ENCODE assay signal across 20 cellular contexts in genomic region chr1:86500731-86501130, GRCh38. TPM values are rescaled to one million over a fixed set of nuclear protein-coding genes. Genes with fewer than 3 reads are reported as not detected.
"Had no signal": no experiment of that assay in that cellular context is flagged by ENCODE, and none has a peak within 500 bp of the region (broad histone marks: within the 10 kb centered on the region; RNA-seq: fewer than 3 reads in every experiment).

No MANE protein-coding gene starts in this region.

- H3K27ac Mint-ChIP-seq: activated CD8-positive, alpha-beta T cell treated with anti-CD3 and anti-CD28 coated beads, Interleukin-2, amount 10 ng/mL, durations not matched to agents 7 days and 5 days; activated T-helper 1 cell treated with anti-CD3 and anti-CD28 coated beads, Interleukin-12 subunit alpha, Interleukin-12 subunit beta, Interleukin-2, Interleukin-4 antibody, amounts not matched to agents 30 ng/mL and 10 ng/mL and 1 ng/mL, durations not matched to agents 14 hours and 24 hours and 36 hours; nephron; stimulated activated naive CD8-positive, alpha-beta T cell treated with anti-CD3 and anti-CD28 coated beads, Interleukin-15, amount 100 ng/mL, for 72 hours had no signal

- H3K27ac ChIP-seq: thyroid gland, VCaP had no signal

- H3K4me3 ChIP-seq: thyroid gland had no signal

- H3K9me3 ChIP-seq: thyroid gland had no signal

- H3K4me3 Mint-ChIP-seq: activated CD8-positive, alpha-beta T cell treated with anti-CD3 and anti-CD28 coated beads, Interleukin-2, amount 10 ng/mL, durations not matched to agents 7 days and 5 days; activated T-helper 1 cell treated with anti-CD3 and anti-CD28 coated beads, Interleukin-12 subunit alpha, Interleukin-12 subunit beta, Interleukin-2, Interleukin-4 antibody, amounts not matched to agents 30 ng/mL and 10 ng/mL and 1 ng/mL, durations not matched to agents 14 hours and 24 hours and 36 hours; nephron; stimulated activated naive CD8-positive, alpha-beta T cell treated with anti-CD3 and anti-CD28 coated beads, Interleukin-15, amount 100 ng/mL, for 72 hours; T-cell had no signal

- H3K9me3 Mint-ChIP-seq: activated T-helper 1 cell treated with anti-CD3 and anti-CD28 coated beads, Interleukin-12 subunit alpha, Interleukin-12 subunit beta, Interleukin-2, Interleukin-4 antibody, amounts not matched to agents 30 ng/mL and 10 ng/mL and 1 ng/mL, durations not matched to agents 14 hours and 24 hours and 36 hours; nephron; stimulated activated naive CD8-positive, alpha-beta T cell treated with anti-CD3 and anti-CD28 coated beads, Interleukin-15, amount 100 ng/mL, for 72 hours; T-cell had no signal

- H3K27me3 ChIP-seq: thyroid gland had no signal

- ATAC-seq: stimulated activated naive CD8-positive, alpha-beta T cell treated with anti-CD3 and anti-CD28 coated beads, Interleukin-15, amount 100 ng/mL, for 72 hours had no signal

- DNase-seq: activated CD4-positive, alpha-beta T cell treated with anti-CD3 and anti-CD28 coated beads for 4 hours; activated CD8-positive, alpha-beta memory T cell treated with anti-CD3 and anti-CD28 coated beads, Interleukin-2, amount 50 U/mL, for 48 hours; activated CD8-positive, alpha-beta T cell treated with anti-CD3 and anti-CD28 coated beads, Interleukin-2, amount 10 ng/mL, durations not matched to agents 7 days and 5 days; activated naive CD4-positive, alpha-beta T cell; hypothalamus; occipital lobe; stimulated activated CD4-positive, alpha-beta T cell treated with anti-CD3 and anti-CD28 coated beads, Interleukin-15, amount 100 ng/mL, for 24 hours; stimulated activated CD4-positive, alpha-beta T cell treated with anti-CD3 and anti-CD28 coated beads, Interleukin-4, amount 100 ng/mL, for 24 hours; stimulated activated naive CD8-positive, alpha-beta T cell treated with anti-CD3 and anti-CD28 coated beads, Interleukin-15, amount 100 ng/mL, for 72 hours; T-cell; T1000; thyroid gland had no signal

- H3K36me3 ChIP-seq: thyroid gland had no signal

- H3K36me3 Mint-ChIP-seq: T-cell had no signal

RNA-seq across cellular contexts. Expression of gene CLCA1, which starts 32.0 kb away (rescaled TPM):
- total RNA-seq: activated CD8-positive, alpha-beta T cell treated with anti-CD3 and anti-CD28 coated beads, Interleukin-2, amount 10 ng/mL, durations not matched to agents 7 days and 5 days; activated T-helper 1 cell treated with anti-CD3 and anti-CD28 coated beads, Interleukin-12 subunit alpha, Interleukin-12 subunit beta, Interleukin-2, Interleukin-4 antibody, amounts not matched to agents 30 ng/mL and 10 ng/mL and 1 ng/mL, durations not matched to agents 14 hours and 24 hours and 36 hours; astrocyte; endothelial cell of umbilical vein; fibroblast of lung; lung microvascular endothelial cell; pulmonary artery endothelial cell; thyroid gland had no signal
- polyA plus RNA-seq: endothelial cell of umbilical vein had no signal

RNA-seq across cellular contexts. Expression of gene CLCA4, which starts 46.1 kb away (rescaled TPM):
- total RNA-seq: activated CD8-positive, alpha-beta T cell treated with anti-CD3 and anti-CD28 coated beads, Interleukin-2, amount 10 ng/mL, durations not matched to agents 7 days and 5 days; activated T-helper 1 cell treated with anti-CD3 and anti-CD28 coated beads, Interleukin-12 subunit alpha, Interleukin-12 subunit beta, Interleukin-2, Interleukin-4 antibody, amounts not matched to agents 30 ng/mL and 10 ng/mL and 1 ng/mL, durations not matched to agents 14 hours and 24 hours and 36 hours; astrocyte; endothelial cell of umbilical vein; fibroblast of lung; lung microvascular endothelial cell; occipital lobe; T-cell; thyroid gland had no signal
- polyA plus RNA-seq: endothelial cell of umbilical vein, fibroblast of lung had no signal
